28 cellular contexts compared by ENCODE assay signal in genomic region chr3:190194506-190194905, GRCh38.
"Had no signal": no experiment of that assay in that cellular context is flagged by ENCODE, and none has a peak within 500 bp of the region (broad histone marks: within the 10 kb centered on the region; RNA-seq: fewer than 3 reads in every experiment).

No MANE protein-coding gene starts in this region.

- H3K36me3 Mint-ChIP-seq: immature natural killer cell, natural killer cell had no signal

- FAIRE-seq: endometrium, small intestine had no signal

- H3K4me1 ChIP-seq: esophagus squamous epithelium, heart right ventricle, lower lobe of right lung, parathyroid adenoma, right lobe of liver, thyroid gland, vagina had no signal

- ATAC-seq: effector memory CD8-positive, alpha-beta T cell; heart right ventricle; left colon; left ventricle myocardium superior; lower lobe of right lung; natural killer cell; right lobe of liver; stimulated activated naive CD8-positive, alpha-beta T cell treated with anti-CD3 and anti-CD28 coated beads, Interleukin-15, amount 100 ng/mL, for 72 hours had no signal

- H3K4me3 Mint-ChIP-seq: effector memory CD8-positive, alpha-beta T cell; immature natural killer cell; natural killer cell; neural crest cell; stimulated activated naive CD8-positive, alpha-beta T cell treated with anti-CD3 and anti-CD28 coated beads, Interleukin-15, amount 100 ng/mL, for 72 hours had no signal

- H3K27ac Mint-ChIP-seq: effector memory CD8-positive, alpha-beta T cell; immature natural killer cell; natural killer cell; progenitor cell of endocrine pancreas; stimulated activated naive CD8-positive, alpha-beta T cell treated with anti-CD3 and anti-CD28 coated beads, Interleukin-15, amount 100 ng/mL, for 72 hours had no signal

- H3K27ac ChIP-seq: esophagus squamous epithelium, heart right ventricle, lower lobe of right lung, parathyroid adenoma, right lobe of liver, thyroid gland, vagina had no signal

- H2AFZ ChIP-seq: parathyroid adenoma had no signal

- H3K4me1 Mint-ChIP-seq: immature natural killer cell; natural killer cell; stimulated activated naive CD8-positive, alpha-beta T cell treated with anti-CD3 and anti-CD28 coated beads, Interleukin-15, amount 100 ng/mL, for 72 hours had no signal

- H3K4me3 ChIP-seq: esophagus squamous epithelium, heart right ventricle, lower lobe of right lung, right lobe of liver, thyroid gland, vagina had no signal

- H3K9me3 Mint-ChIP-seq: effector memory CD8-positive, alpha-beta T cell; natural killer cell; neural crest cell; stimulated activated naive CD8-positive, alpha-beta T cell treated with anti-CD3 and anti-CD28 coated beads, Interleukin-15, amount 100 ng/mL, for 72 hours had no signal

- H3K9me3 ChIP-seq: esophagus squamous epithelium, heart right ventricle, lower lobe of right lung, right lobe of liver, thyroid gland, vagina had no signal

- DNase-seq: cortex of kidney; effector memory CD8-positive, alpha-beta T cell; erythroblast; esophagus squamous epithelium; foreskin melanocyte; glutamatergic neuron; heart right ventricle; hippocampal formation; immature natural killer cell; islet precursor cell; kidney glomerular epithelial cell; left colon; left ventricle myocardium superior; lower lobe of right lung; natural killer cell; right lobe of liver; small intestine; stimulated activated CD4-positive, alpha-beta T cell treated with anti-CD3 and anti-CD28 coated beads, Interleukin-15, amount 100 ng/mL, for 24 hours; stimulated activated CD4-positive, alpha-beta T cell treated with anti-CD3 and anti-CD28 coated beads, Interleukin-2, amount 100 ng/mL, for 48 hours; stimulated activated naive CD4-positive, alpha-beta T cell; stimulated activated naive CD8-positive, alpha-beta T cell treated with anti-CD3 and anti-CD28 coated beads, Interleukin-15, amount 100 ng/mL, for 72 hours; thyroid gland; trophoblast cell had no signal

- H3K36me3 ChIP-seq: esophagus squamous epithelium, heart right ventricle, lower lobe of right lung, right lobe of liver, thyroid gland, vagina had no signal

- H3K27me3 ChIP-seq: esophagus squamous epithelium, heart right ventricle, right lobe of liver, thyroid gland, vagina had no signal

- H3K79me2 ChIP-seq: parathyroid adenoma had no signal

- H3K9ac ChIP-seq: parathyroid adenoma had no signal
